ENCODE assay signal across 1 cellular context in the genomic region with DNA sequence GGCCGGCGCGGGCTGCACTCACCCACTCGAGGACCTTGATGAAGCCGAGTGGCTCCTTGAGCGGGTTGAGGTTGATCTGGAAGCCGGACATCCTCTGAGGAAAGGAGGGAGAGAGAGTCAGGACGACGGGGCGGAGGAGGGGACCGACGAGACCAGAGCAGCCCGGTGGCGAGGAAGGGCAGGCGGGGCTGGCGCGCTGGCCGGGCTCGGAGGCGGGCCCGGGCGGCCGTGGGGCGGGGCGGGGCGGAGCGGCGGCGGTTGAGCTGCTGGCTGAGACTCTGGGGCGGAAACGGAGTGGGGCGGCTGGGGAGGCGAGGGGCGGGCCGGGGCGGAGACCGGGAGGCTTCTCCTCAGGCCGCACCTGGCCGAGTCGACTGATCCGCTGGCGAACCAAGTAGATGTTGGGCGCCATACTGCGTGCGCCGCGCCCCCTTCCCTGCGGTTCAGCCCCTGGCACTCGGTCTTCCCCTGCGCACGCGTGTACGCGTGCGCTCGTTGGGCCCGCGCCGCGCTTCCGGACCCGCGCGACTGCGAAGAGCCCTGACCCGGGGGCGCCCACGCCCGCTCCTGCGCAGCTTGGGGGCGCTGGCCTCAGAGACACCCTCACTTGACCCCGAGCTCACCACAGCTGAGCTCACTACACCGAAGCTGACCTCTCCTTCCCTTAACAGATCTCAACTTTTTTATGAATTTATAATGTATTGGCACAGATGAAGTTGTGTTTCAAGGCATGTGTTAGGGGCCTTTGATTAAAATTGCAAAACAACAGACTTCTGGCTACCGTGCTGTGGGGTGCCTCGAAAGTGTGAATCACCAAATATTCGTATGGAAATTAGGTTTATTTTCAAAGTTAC.
TF ChIP-seq lines count a peak whose summit lies in the region.

TSS of gene SYPL1 (minus strand) at position 195 of the 854 bp plus-strand sequence. CDS start at position 91, 104 bp downstream.

TF ChIP-seq in GM12878, 131 proteins besides CTCF, POLR2A, EP300 and RAD21 (continued from another document and continues in another):
- 0 out of 2 replicates have a peak, but pooled peaks have one; percentile 43 for TF ChIP-seq ZNF207 (IDR thresholded peaks at IDR 0.05; ENCODE audit: borderline replicate concordance)
- TF ChIP-seq ASH2L (IDR thresholded peaks at IDR 0.05; ENCODE audit: borderline replicate concordance, low read depth): no peak
- no peak for TF ChIP-seq ZNF217 (IDR thresholded peaks at IDR 0.05)
- TF ChIP-seq LARP7 (IDR thresholded peaks at IDR 0.05): no peak
- peak in 1 of 2 experiments; percentile 74; a peak in 2 of 3 replicates for TF ChIP-seq EGR1 (IDR thresholded peaks at IDR 0.05; ENCODE audit: borderline replicate concordance in 1 of 2, low read depth in 2 of 2, low read length in 2 of 2)
- no peak for TF ChIP-seq REST (IDR thresholded peaks at IDR 0.05; ENCODE audit: low read depth, low read length)
- no peak for TF ChIP-seq BCL3 (IDR thresholded peaks at IDR 0.05; ENCODE audit: borderline replicate concordance, insufficient read depth, low read depth, low read length, poor library complexity, severe bottlenecking)
- no peak for TF ChIP-seq HDGF (IDR thresholded peaks at IDR 0.05)
- TF ChIP-seq, protein P1, sequence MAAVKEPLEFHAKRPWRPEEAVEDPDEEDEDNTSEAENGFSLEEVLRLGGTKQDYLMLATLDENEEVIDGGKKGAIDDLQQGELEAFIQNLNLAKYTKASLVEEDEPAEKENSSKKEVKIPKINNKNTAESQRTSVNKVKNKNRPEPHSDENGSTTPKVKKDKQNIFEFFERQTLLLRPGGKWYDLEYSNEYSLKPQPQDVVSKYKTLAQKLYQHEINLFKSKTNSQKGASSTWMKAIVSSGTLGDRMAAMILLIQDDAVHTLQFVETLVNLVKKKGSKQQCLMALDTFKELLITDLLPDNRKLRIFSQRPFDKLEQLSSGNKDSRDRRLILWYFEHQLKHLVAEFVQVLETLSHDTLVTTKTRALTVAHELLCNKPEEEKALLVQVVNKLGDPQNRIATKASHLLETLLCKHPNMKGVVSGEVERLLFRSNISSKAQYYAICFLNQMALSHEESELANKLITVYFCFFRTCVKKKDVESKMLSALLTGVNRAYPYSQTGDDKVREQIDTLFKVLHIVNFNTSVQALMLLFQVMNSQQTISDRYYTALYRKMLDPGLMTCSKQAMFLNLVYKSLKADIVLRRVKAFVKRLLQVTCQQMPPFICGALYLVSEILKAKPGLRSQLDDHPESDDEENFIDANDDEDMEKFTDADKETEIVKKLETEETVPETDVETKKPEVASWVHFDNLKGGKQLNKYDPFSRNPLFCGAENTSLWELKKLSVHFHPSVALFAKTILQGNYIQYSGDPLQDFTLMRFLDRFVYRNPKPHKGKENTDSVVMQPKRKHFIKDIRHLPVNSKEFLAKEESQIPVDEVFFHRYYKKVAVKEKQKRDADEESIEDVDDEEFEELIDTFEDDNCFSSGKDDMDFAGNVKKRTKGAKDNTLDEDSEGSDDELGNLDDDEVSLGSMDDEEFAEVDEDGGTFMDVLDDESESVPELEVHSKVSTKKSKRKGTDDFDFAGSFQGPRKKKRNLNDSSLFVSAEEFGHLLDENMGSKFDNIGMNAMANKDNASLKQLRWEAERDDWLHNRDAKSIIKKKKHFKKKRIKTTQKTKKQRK (IDR thresholded peaks at IDR 0.05; ENCODE audit: low read depth, low read length): no peak
- TF ChIP-seq RB1 (IDR thresholded peaks at IDR 0.05; ENCODE audit: borderline replicate concordance): no peak; the same call in 1 of the 2 replicates
- TF ChIP-seq IRF4 (IDR thresholded peaks at IDR 0.05; ENCODE audit: low read depth, low read length): no peak
- no peak for TF ChIP-seq YBX1 (IDR thresholded peaks at IDR 0.05)
- TF ChIP-seq MAX (IDR thresholded peaks at IDR 0.05; ENCODE audit: low read depth, low read length): peak; percentile 54
- TF ChIP-seq NBN (IDR thresholded peaks at IDR 0.05): 0 out of 2 replicates have a peak, but pooled peaks have one; percentile 24
- no peak for TF ChIP-seq SPI1 (IDR thresholded peaks at IDR 0.05; ENCODE audit: borderline replicate concordance, insufficient read depth, low read depth, low read length)
- no peak for TF ChIP-seq SUPT20H (IDR thresholded peaks at IDR 0.05; ENCODE audit: borderline replicate concordance, control insufficient read depth, low read depth, low read length)
- no peak for TF ChIP-seq FOS (IDR thresholded peaks at IDR 0.05; ENCODE audit: borderline replicate concordance, extremely low read depth, insufficient read length)
- TF ChIP-seq E2F4 (IDR thresholded peaks at IDR 0.05; ENCODE audit: low read depth, low read length): no peak
- 0 out of 2 replicates have a peak, but pooled peaks have one; percentile 45 for TF ChIP-seq TCF3 (IDR thresholded peaks at IDR 0.05; ENCODE audit: borderline replicate concordance, insufficient read depth, low read depth, low read length)
- TF ChIP-seq CHD4 (IDR thresholded peaks at IDR 0.05): no peak
- no peak for TF ChIP-seq EZH2 (IDR thresholded peaks at IDR 0.05; ENCODE audit: borderline replicate concordance, control insufficient read depth, low read depth, low read length)
- no peak for TF ChIP-seq RBBP5 (conservative IDR thresholded peaks at IDR 0.05)
- TF ChIP-seq HSF1 (IDR thresholded peaks at IDR 0.05; ENCODE audit: low read depth, low read length): no peak
- 0 out of 2 replicates have a peak, but pooled peaks have one; percentile 44 for TF ChIP-seq CBFB (IDR thresholded peaks at IDR 0.05; ENCODE audit: low read depth)
- TF ChIP-seq STAT3 (IDR thresholded peaks at IDR 0.05; ENCODE audit: low read depth, low read length): no peak
- no peak for TF ChIP-seq SUZ12 (IDR thresholded peaks at IDR 0.05; ENCODE audit: unreplicated experiment)
- TF ChIP-seq NRF1 (conservative IDR thresholded peaks at IDR 0.05; ENCODE audit: low read depth, low read length): peak; percentile 60; the same call in 1 of the 2 replicates
- no peak; the same call in 1 of the 2 replicates for TF ChIP-seq ATF7 (IDR thresholded peaks at IDR 0.05; ENCODE audit: low read depth)
- TF ChIP-seq NFXL1 (IDR thresholded peaks at IDR 0.05; ENCODE audit: borderline replicate concordance): no peak
- peak; percentile 66; the same call in 1 of the 2 replicates for TF ChIP-seq STAT1 (conservative IDR thresholded peaks at IDR 0.05)
- no peak for TF ChIP-seq NFIC (IDR thresholded peaks at IDR 0.05; ENCODE audit: low read depth, low read length)
- no peak for TF ChIP-seq SMAD1 (IDR thresholded peaks at IDR 0.05; ENCODE audit: low read depth, partially characterized antibody)
- TF ChIP-seq MYC (IDR thresholded peaks at IDR 0.05; ENCODE audit: insufficient read depth, insufficient read length, insufficient replicate concordance, low read length, severe bottlenecking): no peak
- TF ChIP-seq, protein P2, sequence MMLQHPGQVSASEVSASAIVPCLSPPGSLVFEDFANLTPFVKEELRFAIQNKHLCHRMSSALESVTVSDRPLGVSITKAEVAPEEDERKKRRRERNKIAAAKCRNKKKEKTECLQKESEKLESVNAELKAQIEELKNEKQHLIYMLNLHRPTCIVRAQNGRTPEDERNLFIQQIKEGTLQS (IDR thresholded peaks at IDR 0.05; ENCODE audit: borderline replicate concordance, extremely low read depth, low read depth, low read length): no peak
- 0 out of 2 replicates have a peak, but pooled peaks have one; percentile 42 for TF ChIP-seq MYB (IDR thresholded peaks at IDR 0.05; ENCODE audit: borderline replicate concordance, low read depth, low read length)
- TF ChIP-seq RUNX3 (IDR thresholded peaks at IDR 0.05; ENCODE audit: low read length): peak; percentile 74
- TF ChIP-seq, protein P3, sequence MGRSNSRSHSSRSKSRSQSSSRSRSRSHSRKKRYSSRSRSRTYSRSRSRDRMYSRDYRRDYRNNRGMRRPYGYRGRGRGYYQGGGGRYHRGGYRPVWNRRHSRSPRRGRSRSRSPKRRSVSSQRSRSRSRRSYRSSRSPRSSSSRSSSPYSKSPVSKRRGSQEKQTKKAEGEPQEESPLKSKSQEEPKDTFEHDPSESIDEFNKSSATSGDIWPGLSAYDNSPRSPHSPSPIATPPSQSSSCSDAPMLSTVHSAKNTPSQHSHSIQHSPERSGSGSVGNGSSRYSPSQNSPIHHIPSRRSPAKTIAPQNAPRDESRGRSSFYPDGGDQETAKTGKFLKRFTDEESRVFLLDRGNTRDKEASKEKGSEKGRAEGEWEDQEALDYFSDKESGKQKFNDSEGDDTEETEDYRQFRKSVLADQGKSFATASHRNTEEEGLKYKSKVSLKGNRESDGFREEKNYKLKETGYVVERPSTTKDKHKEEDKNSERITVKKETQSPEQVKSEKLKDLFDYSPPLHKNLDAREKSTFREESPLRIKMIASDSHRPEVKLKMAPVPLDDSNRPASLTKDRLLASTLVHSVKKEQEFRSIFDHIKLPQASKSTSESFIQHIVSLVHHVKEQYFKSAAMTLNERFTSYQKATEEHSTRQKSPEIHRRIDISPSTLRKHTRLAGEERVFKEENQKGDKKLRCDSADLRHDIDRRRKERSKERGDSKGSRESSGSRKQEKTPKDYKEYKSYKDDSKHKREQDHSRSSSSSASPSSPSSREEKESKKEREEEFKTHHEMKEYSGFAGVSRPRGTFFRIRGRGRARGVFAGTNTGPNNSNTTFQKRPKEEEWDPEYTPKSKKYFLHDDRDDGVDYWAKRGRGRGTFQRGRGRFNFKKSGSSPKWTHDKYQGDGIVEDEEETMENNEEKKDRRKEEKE (IDR thresholded peaks at IDR 0.05): no peak
- no peak for TF ChIP-seq SMC3 (IDR thresholded peaks at IDR 0.05; ENCODE audit: borderline replicate concordance, low read length)
- no peak for TF ChIP-seq ATF2 (IDR thresholded peaks at IDR 0.05; ENCODE audit: low read length)
- no peak; the same call in 1 of the 2 replicates for TF ChIP-seq MXI1 (IDR thresholded peaks at IDR 0.05; ENCODE audit: low read depth, low read length)
- no peak for TF ChIP-seq HDAC6 (IDR thresholded peaks at IDR 0.05; ENCODE audit: unreplicated experiment)
- TF ChIP-seq NR2C1 (IDR thresholded peaks at IDR 0.05): peak; percentile 67
- no peak for TF ChIP-seq SREBF2 (IDR thresholded peaks at IDR 0.05; ENCODE audit: low read length)
